Comparison of ENCODE assay signal across 23 cellular contexts in the genomic region with DNA sequence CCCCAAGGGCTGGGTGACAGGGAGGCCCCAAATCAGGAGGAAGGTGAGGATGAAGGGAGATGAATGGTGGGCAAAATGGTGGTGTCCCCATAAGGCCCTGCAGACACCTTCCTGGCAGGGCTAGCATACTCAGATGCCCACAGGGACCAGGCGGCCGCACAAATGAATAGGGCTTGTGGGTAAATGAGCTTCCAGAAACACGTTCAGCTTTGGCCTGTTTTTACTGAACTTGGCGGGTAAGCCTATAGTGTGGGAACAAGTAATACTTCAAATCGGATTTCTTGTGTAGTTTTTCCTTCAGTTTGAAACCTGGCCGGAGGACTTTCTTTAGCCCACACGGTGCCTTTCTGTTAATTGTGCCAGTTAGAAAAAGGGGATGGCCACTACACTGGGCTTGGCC. TPM values are rescaled to one million over a fixed set of nuclear protein-coding genes. Genes with fewer than 3 reads are reported as not detected.
A peak's percentile ranks its signal among the peaks of the same experiment; 100 is the strongest.
DNase-seq lines count a peak whose midpoint lies in the region; ATAC-seq and TF ChIP-seq lines count a peak whose summit lies in the region.
"Had no signal": no experiment of that assay in that cellular context is flagged by ENCODE, and none has a peak within 500 bp of the region (broad histone marks: within the 10 kb centered on the region; RNA-seq: fewer than 3 reads in every experiment).

No MANE protein-coding gene starts in this region.

- ATAC-seq in HG03108 (IDR thresholded peaks at IDR 0.05; ENCODE audit: unreplicated experiment) = no peak
- ATAC-seq: activated CD8-positive, alpha-beta T cell treated with anti-CD3 and anti-CD28 coated beads, Interleukin-2, amount 10 ng/mL, durations not matched to agents 7 days and 5 days; activated T-cell treated with anti-CD3 and anti-CD28 coated beads, Interleukin-2, amount 50 U/mL, for 4 hours; esophagus mucosa; HCT116 had no signal

- no peaks in the 10 kb centered on the region for H3K9me3 ChIP-seq in endodermal cell (ENCODE audit: control insufficient read depth, low read length)
- no peaks in the 10 kb centered on the region for H3K9me3 ChIP-seq in thyroid gland

- H3K36me3 Mint-ChIP-seq in endodermal cell (ENCODE audit: low read depth) (peaks cover 41% of the 10 kb centered on the region), nephron (ENCODE audit: low read depth) (peaks cover 33% of the 10 kb centered on the region)
- H3K36me3 Mint-ChIP-seq: naive B cell had no signal

- H3K4me1 Mint-ChIP-seq in endodermal cell (peaks cover 34% of the 10 kb centered on the region), nephron (peaks cover 59% of the 10 kb centered on the region)

- intact Hi-C loops in thyroid gland (cut with DNase I) = no loop called here

- H3K27me3 Mint-ChIP-seq in endodermal cell (ENCODE audit: insufficient read depth) (no peaks in the 10 kb centered on the region), nephron (ENCODE audit: low read depth) (no peaks in the 10 kb centered on the region)
- H3K27me3 Mint-ChIP-seq: B cell, naive B cell had no signal

- 92 to 95% methylated on average over 6 to 7 of the region's 7 CpGs for WGBS in endodermal cell (ENCODE audit: insufficient coverage in 1 of 2, insufficient read length in 1 of 2), 2 experiments
- 59 to 61% methylated on average over 5 to 7 of the region's 7 CpGs for WGBS in thyroid gland, 2 donors

- TF ChIP-seq CTCF in endodermal cell (conservative IDR thresholded peaks at IDR 0.05) = no peak
- TF ChIP-seq CTCF in nephron (IDR thresholded peaks at IDR 0.05; ENCODE audit: unreplicated experiment in 3 of 3) = no peak
- no peak for TF ChIP-seq CTCF in thyroid gland (IDR thresholded peaks at IDR 0.05)

- H3K27me3 ChIP-seq in endodermal cell (ENCODE audit: control insufficient read depth, insufficient read depth, low read length, poor library complexity, severe bottlenecking) = no peaks in the 10 kb centered on the region
- no peaks in the 10 kb centered on the region for H3K27me3 ChIP-seq in thyroid gland

- H3K4me1 ChIP-seq in endodermal cell (ENCODE audit: control insufficient read depth, insufficient read depth, low read length) = no peaks in the 10 kb centered on the region
- H3K4me1 ChIP-seq in thyroid gland = peaks cover 30 to 32% of the 10 kb centered on the region in 2 donors

- H3K27ac ChIP-seq in endodermal cell (ENCODE audit: low read depth, low read length) (no peak overlapping the region), thyroid gland (peak overlapping the region; percentile 58 to 83 (median 66))
- H3K27ac ChIP-seq: 22Rv1 had no signal

- H3K9ac ChIP-seq in endodermal cell (ENCODE audit: extremely low read depth, low read length, poor library complexity, severe bottlenecking) = no peak overlapping the region

- H3K9me3 Mint-ChIP-seq in endodermal cell = no peaks in the 10 kb centered on the region
- H3K9me3 Mint-ChIP-seq in nephron = no peaks in the 10 kb centered on the region
- H3K9me3 Mint-ChIP-seq: activated T-cell treated with anti-CD3 and anti-CD28 coated beads, Interleukin-2, amount 50 U/mL, for 4 hours; naive B cell had no signal

- DNase-seq in DMS 273 (lab: John Stamatoyannopoulos, UW; ENCODE audit: unreplicated experiment) = peak; percentile 40
- no peak for DNase-seq in DMS 273 treated with DMSO at 0.1 percent for 48 hours (lab: John Stamatoyannopoulos, UW)
- DNase-seq in endodermal cell = no peak
- no peak for DNase-seq in thyroid gland
- DNase-seq in GM19240 (ENCODE audit: insufficient read length, low spot score) = no peak
- no peak for DNase-seq in hippocampal formation (lab: John Stamatoyannopoulos, UW)
- DNase-seq: activated CD4-positive, CD25-positive, alpha-beta regulatory T cell treated with anti-CD3 and anti-CD28 coated beads, Interleukin-2, amount 50 U/mL, for 72 hours; activated CD8-positive, alpha-beta T cell treated with anti-CD3 and anti-CD28 coated beads, Interleukin-2, amount 10 ng/mL, durations not matched to agents 7 days and 5 days; activated naive CD4-positive, alpha-beta T cell treated with Interleukin-2 at 50 U/mL for 16 hours; activated T-cell treated with anti-CD3 and anti-CD28 coated beads, Interleukin-2, amount 50 U/mL, for 4 hours; amniotic stem cell; DMS79; kidney glomerular epithelial cell; naive B cell; NCI-H1930; NCI-H748 treated with DMSO at 0.1 percent for 48 hours; stimulated activated CD4-positive, alpha-beta T cell treated with anti-CD3 and anti-CD28 coated beads, Interleukin-15, amount 100 ng/mL, for 24 hours had no signal

- H3K27ac Mint-ChIP-seq in endodermal cell (peak overlapping the region; percentile 9), nephron (peak overlapping the region; percentile 46 to 69 (median 55))
- H3K27ac Mint-ChIP-seq: activated CD8-positive, alpha-beta T cell treated with anti-CD3 and anti-CD28 coated beads, Interleukin-2, amount 10 ng/mL, durations not matched to agents 7 days and 5 days; B cell had no signal

- peaks cover 3% of the 10 kb centered on the region for H3K36me3 ChIP-seq in endodermal cell (ENCODE audit: control insufficient read depth, insufficient read depth, low read length)
- no peaks in the 10 kb centered on the region for H3K36me3 ChIP-seq in thyroid gland

- H3K4me3 ChIP-seq in endodermal cell (ENCODE audit: low read length) = no peak overlapping the region
- H3K4me3 ChIP-seq in thyroid gland (replicated peaks in 1 of 3) = no peak overlapping the region

- H3K4me3 Mint-ChIP-seq in endodermal cell (no peak overlapping the region), nephron (no peak overlapping the region)
- H3K4me3 Mint-ChIP-seq: activated CD8-positive, alpha-beta T cell treated with anti-CD3 and anti-CD28 coated beads, Interleukin-2, amount 10 ng/mL, durations not matched to agents 7 days and 5 days; activated T-cell treated with anti-CD3 and anti-CD28 coated beads, Interleukin-2, amount 50 U/mL, for 4 hours; B cell; naive B cell had no signal

- TF ChIP-seq POLR2A in thyroid gland (IDR thresholded peaks at IDR 0.05) = no peak

RNA-seq across cellular contexts. Expression of gene SMS, which starts 22.7 kb away (rescaled TPM):
- total RNA-seq in endodermal cell (100 to 1,000 TPM; 163 to 312 TPM), thyroid gland (100 to 1,000 TPM in 1 of 4 donors, 10 to 100 TPM in 3; 89.6 to 128 (median 91.4) TPM)
- polyA plus RNA-seq in endodermal cell (2013, experiment 1 of 2) = 119 TPM
- polyA plus RNA-seq in endodermal cell (2013, experiment 2 of 2) = 104 TPM
